Comparison of ENCODE assay signal across 22 cellular contexts in genomic region chr6:159805418-159806020, GRCh38. TPM values are rescaled to one million over a fixed set of nuclear protein-coding genes. Genes with fewer than 3 reads are reported as not detected.
"Had no signal": no experiment of that assay in that cellular context is flagged by ENCODE, and none has a peak within 500 bp of the region (broad histone marks: within the 10 kb centered on the region; RNA-seq: fewer than 3 reads in every experiment).

No MANE protein-coding gene starts in this region.

- H3K4me3 ChIP-seq: ascending aorta, gastrocnemius medialis, heart left ventricle, neural progenitor cell, pancreas, sigmoid colon, thyroid gland had no signal

- H3K27ac Mint-ChIP-seq: activated naive CD4-positive, alpha-beta T cell treated with anti-CD3 and anti-CD28 coated beads for 36 hours; activated naive CD8-positive, alpha-beta T cell treated with anti-CD3 and anti-CD28 coated beads, Interleukin-2, amount 50 U/mL, for 24 hours; activated T-helper 2 cell treated with anti-CD3 and anti-CD28 coated beads, Interferon-gamma antibody, Interleukin-2, Interleukin-4, amounts not matched to agents 10 μg/mL and 5 μg/mL and 100 μg/mL, durations not matched to agents 14 hours and 24 hours and 36 hours; effector memory CD8-positive, alpha-beta T cell; neural progenitor cell had no signal

- H3K27ac ChIP-seq: ascending aorta, epithelial cell of prostate, gastrocnemius medialis, heart left ventricle, neural progenitor cell, sigmoid colon, thyroid gland, VCaP had no signal

- H3K4me3 Mint-ChIP-seq: activated naive CD4-positive, alpha-beta T cell treated with anti-CD3 and anti-CD28 coated beads for 36 hours; activated naive CD8-positive, alpha-beta T cell treated with anti-CD3 and anti-CD28 coated beads, Interleukin-2, amount 50 U/mL, for 24 hours; effector memory CD8-positive, alpha-beta T cell; neural progenitor cell had no signal

- H2AFZ ChIP-seq: neural progenitor cell had no signal

- H3K36me3 ChIP-seq: ascending aorta, gastrocnemius medialis, heart left ventricle, neural progenitor cell, pancreas, thyroid gland had no signal

- H3K27me3 ChIP-seq: ascending aorta, gastrocnemius medialis, heart left ventricle, neural progenitor cell, pancreas, sigmoid colon, thyroid gland had no signal

- ATAC-seq: activated naive CD8-positive, alpha-beta T cell treated with anti-CD3 and anti-CD28 coated beads, Interleukin-2, amount 50 U/mL, for 24 hours; effector memory CD8-positive, alpha-beta T cell; gastrocnemius medialis; heart left ventricle; pancreas had no signal

- DNase-seq: activated CD4-positive, alpha-beta T cell treated with anti-CD3 and anti-CD28 coated beads for 1 hour; activated CD4-positive, alpha-beta T cell treated with anti-CD3 and anti-CD28 coated beads, Interleukin-2, amount 50 U/mL, for 48 hours; activated naive CD4-positive, alpha-beta T cell treated with anti-CD3 and anti-CD28 coated beads for 36 hours; activated naive CD8-positive, alpha-beta T cell treated with anti-CD3 and anti-CD28 coated beads, Interleukin-2, amount 50 U/mL, for 24 hours; activated T-cell treated with anti-CD3 and anti-CD28 coated beads, Interleukin-2, amount 50 U/mL, for 1 hour; dermis blood vessel endothelial cell; effector memory CD8-positive, alpha-beta T cell; gastrocnemius medialis; heart left ventricle; islet precursor cell; sigmoid colon; stimulated activated CD4-positive, alpha-beta T cell treated with anti-CD3 and anti-CD28 coated beads, Interleukin-1b, Interleukin-23, amount 100 ng/mL, for 48 hours; thyroid gland had no signal

- H3K9me3 Mint-ChIP-seq: activated naive CD4-positive, alpha-beta T cell treated with anti-CD3 and anti-CD28 coated beads for 36 hours; activated naive CD8-positive, alpha-beta T cell treated with anti-CD3 and anti-CD28 coated beads, Interleukin-2, amount 50 U/mL, for 24 hours; activated T-helper 2 cell treated with anti-CD3 and anti-CD28 coated beads, Interferon-gamma antibody, Interleukin-2, Interleukin-4, amounts not matched to agents 10 μg/mL and 5 μg/mL and 100 μg/mL, durations not matched to agents 14 hours and 24 hours and 36 hours; effector memory CD8-positive, alpha-beta T cell; neural progenitor cell had no signal

- H3K4me2 ChIP-seq: neural progenitor cell had no signal

- H3K27me3 Mint-ChIP-seq: activated naive CD8-positive, alpha-beta T cell treated with anti-CD3 and anti-CD28 coated beads, Interleukin-2, amount 50 U/mL, for 24 hours; effector memory CD8-positive, alpha-beta T cell had no signal

- H3K36me3 Mint-ChIP-seq: neural progenitor cell had no signal

- H3K4me1 ChIP-seq: ascending aorta, gastrocnemius medialis, heart left ventricle, pancreas, sigmoid colon, thyroid gland had no signal

RNA-seq across cellular contexts. Expression of gene PNLDC1, which starts 5.4 kb away (rescaled TPM):
- total RNA-seq: ascending aorta, cerebellum, dermis blood vessel endothelial cell, fibroblast of lung, gastrocnemius medialis, lung microvascular endothelial cell had no signal
- polyA plus RNA-seq: fibroblast of lung had no signal
